In the genomic region with DNA sequence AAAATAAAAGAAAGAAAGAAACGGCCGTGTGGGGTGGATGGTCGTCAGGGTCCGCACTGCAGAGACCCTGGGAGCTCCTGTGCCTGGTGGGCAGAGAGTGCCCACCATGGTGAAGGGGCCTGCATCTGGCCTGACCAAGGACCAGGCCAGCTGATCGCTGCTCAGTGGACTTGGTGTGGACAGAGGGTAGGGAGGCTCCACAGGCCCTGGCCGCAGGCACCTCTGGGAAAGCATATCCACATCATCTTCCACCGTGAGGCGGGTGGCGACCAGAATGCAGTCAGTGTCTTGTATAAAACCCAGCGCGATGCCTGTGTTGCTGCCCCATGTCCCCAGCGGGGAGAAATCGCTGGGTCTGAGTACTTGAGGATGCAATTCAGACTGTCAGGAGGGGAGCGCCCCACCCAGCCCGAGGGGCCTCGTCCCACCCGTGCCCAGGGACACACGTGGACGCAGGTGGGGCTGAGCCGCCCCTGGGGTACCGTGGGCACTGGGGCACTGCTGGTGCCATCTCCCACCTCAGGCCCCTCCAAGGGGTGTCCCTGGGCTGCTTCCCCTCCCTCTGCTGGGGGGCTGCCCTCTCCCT, we compare ENCODE assay signal across 18 cellular contexts. TPM values are rescaled to one million over a fixed set of nuclear protein-coding genes. Genes with fewer than 3 reads are reported as not detected.
A peak's percentile ranks its signal among the peaks of the same experiment; 100 is the strongest.
DNase-seq lines count a peak whose midpoint lies in the region; ATAC-seq and TF ChIP-seq lines count a peak whose summit lies in the region.
"Had no signal": no experiment of that assay in that cellular context is flagged by ENCODE, and none has a peak within 500 bp of the region (broad histone marks: within the 10 kb centered on the region; RNA-seq: fewer than 3 reads in every experiment).

No MANE protein-coding gene starts in this region.

- no peaks in the 10 kb centered on the region for H3K36me3 Mint-ChIP-seq in neural progenitor cell
- H3K36me3 Mint-ChIP-seq: activated CD4-positive, alpha-beta memory T cell treated with anti-CD3 and anti-CD28 coated beads for 36 hours; CD4-positive, CD25-positive, alpha-beta regulatory T cell had no signal

- no peaks in the 10 kb centered on the region for H4K20me1 ChIP-seq in neural progenitor cell (ENCODE audit: low read depth)

- peak overlapping the region; percentile 37 for H3K9ac ChIP-seq in adipocyte (ENCODE audit: low read length)
- no peak overlapping the region for H3K9ac ChIP-seq in neural progenitor cell

- peaks cover 11% of the 10 kb centered on the region for H3K27me3 Mint-ChIP-seq in neural progenitor cell (ENCODE audit: insufficient read depth, low read depth)
- H3K27me3 Mint-ChIP-seq: activated CD4-positive, alpha-beta memory T cell treated with anti-CD3 and anti-CD28 coated beads for 36 hours had no signal

- H3K4me3 ChIP-seq in adipocyte (ENCODE audit: low read length): no peak overlapping the region
- H3K4me3 ChIP-seq in neural progenitor cell: no peak overlapping the region
- no peak overlapping the region for H3K4me3 ChIP-seq in tibial nerve
- H3K4me3 ChIP-seq: colonic mucosa, HAP-1 had no signal

- H3K4me1 ChIP-seq in adipocyte (ENCODE audit: control insufficient read depth, insufficient read depth, low read length) (peaks cover 3% of the 10 kb centered on the region), neural progenitor cell (no peaks in the 10 kb centered on the region), tibial nerve (peaks cover 0 to 4% (median 0%) of the 10 kb centered on the region in 4 donors)
- H3K4me1 ChIP-seq: colonic mucosa, HAP-1 had no signal

- no peaks in the 10 kb centered on the region for H3K79me2 ChIP-seq in neural progenitor cell (ENCODE audit: low read depth)

- no peaks in the 10 kb centered on the region for H3F3A ChIP-seq in neural progenitor cell (ENCODE audit: low read depth)

- 90 to 97% methylated on average over 12 to 21 of the region's 21 CpGs for WGBS in tibial nerve, 2 donors

- H2AFZ ChIP-seq in neural progenitor cell (replicated peaks): no peak overlapping the region

- H3K27me3 ChIP-seq in adipocyte (replicated peaks; ENCODE audit: control insufficient read depth, insufficient read depth, low read length) (peaks cover 27% of the 10 kb centered on the region), neural progenitor cell (peaks cover 11% of the 10 kb centered on the region), tibial nerve (peaks cover 0 to 4% of the 10 kb centered on the region in 2 donors)
- H3K27me3 ChIP-seq: colonic mucosa had no signal

- TF ChIP-seq EP300 in tibial nerve (IDR thresholded peaks at IDR 0.05): no peak

- H3K4me2 ChIP-seq in neural progenitor cell: no peak overlapping the region

- no peak overlapping the region for H3K4me3 Mint-ChIP-seq in neural progenitor cell

- peaks cover under 1% of the 10 kb centered on the region for H3K4me1 Mint-ChIP-seq in neural progenitor cell

- H3K27ac ChIP-seq in 22Rv1 (peak overlapping the region; percentile 38; the same call in 1 of the 2 replicates), C4-2B (peak overlapping the region; percentile 7; the same call in 1 of the 2 replicates), neural progenitor cell (no peak overlapping the region), tibial nerve (no peak overlapping the region)
- H3K27ac ChIP-seq: colonic mucosa had no signal

- H3K36me3 ChIP-seq in adipocyte (ENCODE audit: control insufficient read depth, insufficient read depth, low read length, severe bottlenecking) (no peaks in the 10 kb centered on the region), neural progenitor cell (no peaks in the 10 kb centered on the region), tibial nerve (no peaks in the 10 kb centered on the region)
- H3K36me3 ChIP-seq: colonic mucosa, HAP-1 had no signal

- ATAC-seq in HG03280 (IDR thresholded peaks at IDR 0.05; ENCODE audit: unreplicated experiment) (no peak), HG03139 (IDR thresholded peaks at IDR 0.05; ENCODE audit: unreplicated experiment) (no peak)

- TF ChIP-seq CTCF in 22Rv1 (IDR thresholded peaks at IDR 0.05) (no peak), C4-2B (conservative IDR thresholded peaks at IDR 0.05) (no peak), neural progenitor cell (IDR thresholded peaks at IDR 0.05) (no peak), tibial nerve (IDR thresholded peaks at IDR 0.05) (no peak)

- TF ChIP-seq POLR2A in tibial nerve (IDR thresholded peaks at IDR 0.05): no peak

- DNase-seq in adipocyte (ENCODE audit: low read depth) (no peak), neural progenitor cell (ENCODE audit: low spot score) (no peak), tibial nerve (ENCODE audit: low spot score in 2 of 2) (no peak)

- peak overlapping the region; percentile 50 for H3K27ac Mint-ChIP-seq in neural progenitor cell
- H3K27ac Mint-ChIP-seq: activated CD4-positive, alpha-beta memory T cell treated with anti-CD3 and anti-CD28 coated beads for 36 hours; CD4-positive, CD25-positive, alpha-beta regulatory T cell had no signal

- H3K9me3 ChIP-seq in adipocyte (ENCODE audit: control insufficient read depth, low read length) (no peaks in the 10 kb centered on the region), neural progenitor cell (ENCODE audit: low read depth) (no peaks in the 10 kb centered on the region), tibial nerve (no peaks in the 10 kb centered on the region)
- H3K9me3 ChIP-seq: colonic mucosa, HAP-1 had no signal

- H3K9me3 Mint-ChIP-seq in neural progenitor cell: peaks cover 3% of the 10 kb centered on the region
- H3K9me3 Mint-ChIP-seq: activated CD4-positive, alpha-beta memory T cell treated with anti-CD3 and anti-CD28 coated beads for 36 hours had no signal

RNA-seq across cellular contexts. Expression of gene SLC6A19, which starts 27.8 kb away (rescaled TPM):
- total RNA-seq in neural progenitor cell (ENCODE audit: low replicate concordance): not detected in 2 replicates
- total RNA-seq in tibial nerve: under 1 TPM in 1 of 4 donors, not detected in 3; under 0.01 TPM
- total RNA-seq: activated CD4-positive, alpha-beta memory T cell treated with anti-CD3 and anti-CD28 coated beads for 36 hours; bronchial epithelial cell; CD4-positive, CD25-positive, alpha-beta regulatory T cell; esophagus mucosa; IMR-90; lung microvascular endothelial cell; MCF 10A; pulmonary artery endothelial cell had no signal

RNA-seq across cellular contexts. Expression of gene SLC6A18, which starts 51.6 kb away (rescaled TPM):
- total RNA-seq in neural progenitor cell (ENCODE audit: low replicate concordance) (not detected in 2 replicates), tibial nerve (not detected)
- total RNA-seq: activated CD4-positive, alpha-beta memory T cell treated with anti-CD3 and anti-CD28 coated beads for 36 hours; bronchial epithelial cell; CD4-positive, CD25-positive, alpha-beta regulatory T cell; esophagus mucosa; IMR-90; lung microvascular endothelial cell; MCF 10A; pulmonary artery endothelial cell; temporal lobe had no signal

Comparison
In these comparisons a context has a peak if more than half of its experiments do, and no peak if none do; other contexts are left out.
1. H3K27ac ChIP-seq: peak in 22Rv1 (single experiment) and C4-2B (single experiment); none in neural progenitor cell (single experiment) and tibial nerve (0 of 4).